ENCODE assay signal across 8 cellular contexts in genomic region chr7:149838224-149838991, GRCh38. TPM values are rescaled to one million over a fixed set of nuclear protein-coding genes. Genes with fewer than 3 reads are reported as not detected.
DNase-seq lines count a peak whose midpoint lies in the region; ATAC-seq and TF ChIP-seq lines count a peak whose summit lies in the region.

ZNF862 (plus strand) TSS chr7:149838375; CDS start chr7:149838612, 237 bp downstream.

- no peaks in the 10 kb centered on the region for H3K36me3 ChIP-seq in kidney epithelial cell (ENCODE audit: control insufficient read depth, insufficient read depth, low read length)

- DNase-seq in AML-193 (lab: John Stamatoyannopoulos, UW) (peak; percentile 92), NCI-H510A treated with DMSO at 0.1 percent for 48 hours (lab: John Stamatoyannopoulos, UW) (peak; percentile 89), chondrocyte (ENCODE audit: low spot score) (peak; percentile 99), kidney epithelial cell (ENCODE audit: low read depth) (peak; percentile 92)
- peak; percentile 92 to 93 for DNase-seq in activated CD4-positive, alpha-beta T cell treated with anti-CD3 and anti-CD28 coated beads for 24 hours (ENCODE audit: low read depth in 2 of 2)
- DNase-seq in stimulated activated CD4-positive, alpha-beta T cell treated with anti-CD3 and anti-CD28 coated beads, Interleukin-15, amount 100 ng/mL, for 48 hours (ENCODE audit: low read depth in 2 of 2), result peak; percentile 94 to 95

- peak within 1 kb of the TSS; percentile 84 for H3K4me3 ChIP-seq in kidney epithelial cell (ENCODE audit: low read depth, low read length)

- TF ChIP-seq CTCF in chondrocyte (IDR thresholded peaks at IDR 0.05) (peak; percentile 22), kidney epithelial cell (IDR thresholded peaks at IDR 0.05; ENCODE audit: insufficient read depth, low read length, poor library complexity, severe bottlenecking) (no peak)

- no peaks in the 10 kb centered on the region for H3K9me3 Mint-ChIP-seq in chondrocyte (ENCODE audit: low read depth)

- no peaks in the 10 kb centered on the region for H3K36me3 Mint-ChIP-seq in chondrocyte (ENCODE audit: low read depth)

- peaks cover 3% of the 10 kb centered on the region for H3K27me3 ChIP-seq in kidney epithelial cell (ENCODE audit: control insufficient read depth, insufficient read depth, low read length)

- ATAC-seq in HG03439 (IDR thresholded peaks at IDR 0.05; ENCODE audit: unreplicated experiment), result peak; percentile 99

- H3K27me3 Mint-ChIP-seq in chondrocyte (ENCODE audit: low read depth), result peaks cover 11% of the 10 kb centered on the region

- H3K27ac Mint-ChIP-seq in chondrocyte (ENCODE audit: unreplicated experiment), result peak within 1 kb of the TSS; percentile 34

- peak; percentile 73 for TF ChIP-seq POLR2A in GM19193 (IDR thresholded peaks at IDR 0.05; ENCODE audit: extremely low read depth, insufficient read depth, insufficient read length)

- peaks cover 18% of the 10 kb centered on the region for H3K4me1 Mint-ChIP-seq in chondrocyte (ENCODE audit: low read depth)

- H3K4me3 Mint-ChIP-seq in chondrocyte (ENCODE audit: unreplicated experiment), result peak within 1 kb of the TSS; percentile 66

RNA-seq across cellular contexts. Expression of gene ZNF862, which starts in this region (rescaled TPM):
- total RNA-seq in chondrocyte (15.9 to 17.6 TPM (median 16.3 TPM) in 3 replicates), kidney epithelial cell (7.2 and 10.0 TPM in 2 replicates)

Comparison
In these comparisons a context has a peak if more than half of its experiments do, and no peak if none do; other contexts are left out.
1. Peak in every context shown above with its lines: DNase-seq, ATAC-seq and H3K4me3 ChIP-seq.